28 cellular contexts compared by ENCODE assay signal in the genomic region with DNA sequence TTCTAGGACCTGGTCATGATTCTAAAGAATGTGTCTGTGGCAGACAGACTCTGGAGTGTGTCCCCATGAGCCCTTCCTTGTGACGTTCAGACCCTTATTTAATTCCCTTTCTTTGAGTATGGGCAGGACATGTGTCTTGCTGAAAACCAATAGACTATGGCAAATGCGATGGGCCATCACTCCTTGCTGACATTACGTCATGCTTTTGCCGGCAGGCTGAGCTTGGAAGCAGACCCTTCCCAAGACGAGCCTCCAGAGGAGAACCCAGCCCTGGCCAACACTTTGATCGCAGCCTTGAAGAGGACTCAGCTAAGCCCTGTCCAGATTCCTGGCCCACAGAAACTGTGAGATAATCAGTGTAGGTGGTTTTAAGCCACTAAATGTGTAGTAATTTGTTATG. TPM values are rescaled to one million over a fixed set of nuclear protein-coding genes. Genes with fewer than 3 reads are reported as not detected.
"Had no signal": no experiment of that assay in that cellular context is flagged by ENCODE, and none has a peak within 500 bp of the region (broad histone marks: within the 10 kb centered on the region; RNA-seq: fewer than 3 reads in every experiment).

No MANE protein-coding gene starts in this region.

- H3K27me3 Mint-ChIP-seq: naive thymus-derived CD4-positive, alpha-beta T cell; stimulated activated memory B cell treated with anti-CD40 and anti-IgM and Interleukin-4, amounts not matched to agents 10 μg/mL and 1 μg/mL and 100 μg/mL, for 72 hours; stimulated activated naive CD8-positive, alpha-beta T cell treated with anti-CD3 and anti-CD28 coated beads, Interleukin-15, Interleukin-2, amounts not matched to agents 100 ng/mL and 50 ng/mL, for 24 hours had no signal

- H3K9me3 ChIP-seq: neutrophil, pancreas, psoas muscle, spleen, stomach, thoracic aorta, thyroid gland, tibial nerve, upper lobe of left lung had no signal

- H3K4me2 ChIP-seq: smooth muscle cell had no signal

- ATAC-seq: naive thymus-derived CD4-positive, alpha-beta T cell; natural killer cell; pancreas; psoas muscle; right cardiac atrium; sciatic nerve; stimulated activated memory B cell treated with anti-CD40 and anti-IgM and Interleukin-4, amounts not matched to agents 10 μg/mL and 1 μg/mL and 100 μg/mL, for 72 hours had no signal

- H3K36me3 Mint-ChIP-seq: naive thymus-derived CD4-positive, alpha-beta T cell; natural killer cell; stimulated activated memory B cell treated with anti-CD40 and anti-IgM and Interleukin-4, amounts not matched to agents 10 μg/mL and 1 μg/mL and 100 μg/mL, for 72 hours had no signal

- H3K27ac ChIP-seq: neutrophil, psoas muscle, skin epidermis, spleen, stomach, thyroid gland, tibial nerve, upper lobe of left lung had no signal

- H3K36me3 ChIP-seq: neutrophil, pancreas, spleen, stomach, thoracic aorta, thyroid gland, tibial nerve, upper lobe of left lung had no signal

- H3K4me3 Mint-ChIP-seq: naive thymus-derived CD4-positive, alpha-beta T cell; natural killer cell; nephron; neural crest cell; stimulated activated memory B cell treated with anti-CD40 and anti-IgM and Interleukin-4, amounts not matched to agents 10 μg/mL and 1 μg/mL and 100 μg/mL, for 72 hours; stimulated activated naive CD8-positive, alpha-beta T cell treated with anti-CD3 and anti-CD28 coated beads, Interleukin-15, Interleukin-2, amounts not matched to agents 100 ng/mL and 50 ng/mL, for 24 hours had no signal

- H3K27me3 ChIP-seq: neutrophil, pancreas, spleen, stomach, thyroid gland, tibial nerve, upper lobe of left lung had no signal

- H3K27ac Mint-ChIP-seq: naive thymus-derived CD4-positive, alpha-beta T cell; natural killer cell; nephron; stimulated activated memory B cell treated with anti-CD40 and anti-IgM and Interleukin-4, amounts not matched to agents 10 μg/mL and 1 μg/mL and 100 μg/mL, for 72 hours; stimulated activated naive CD8-positive, alpha-beta T cell treated with anti-CD3 and anti-CD28 coated beads, Interleukin-15, Interleukin-2, amounts not matched to agents 100 ng/mL and 50 ng/mL, for 24 hours had no signal

- H3K4me1 ChIP-seq: thyroid gland had no signal

- FAIRE-seq: pancreas, urothelium cell line had no signal

- DNase-seq: naive thymus-derived CD4-positive, alpha-beta T cell; natural killer cell; nucleus accumbens; pancreas; psoas muscle; right cardiac atrium; spleen; stimulated activated CD4-positive, alpha-beta T cell treated with anti-CD3 and anti-CD28 coated beads, Interleukin-12 subunit alpha, Interleukin-12 subunit beta, amount 100 ng/mL, for 4 hours; stimulated activated CD4-positive, alpha-beta T cell treated with anti-CD3 and anti-CD28 coated beads, Interleukin-1b, Interleukin-23, amount 100 ng/mL, for 48 hours; stimulated activated CD4-positive, alpha-beta T cell treated with anti-CD3 and anti-CD28 coated beads, Interleukin-4, amount 100 ng/mL, for 1 hour; stimulated activated CD4-positive, alpha-beta T cell treated with anti-CD3 and anti-CD28 coated beads, Interleukin-4, amount 100 ng/mL, for 4 hours; stimulated activated CD8-positive, alpha-beta memory T cell treated with anti-CD3 and anti-CD28 coated beads, Interleukin-4, amount 100 ng/mL, for 48 hours; stimulated activated naive CD4-positive, alpha-beta T cell treated with Interleukin-2 at 50 U/mL for 16 hours; stomach; thyroid gland; trophoblast cell; upper lobe of left lung had no signal

- H3K9me3 Mint-ChIP-seq: naive thymus-derived CD4-positive, alpha-beta T cell; natural killer cell; nephron; stimulated activated memory B cell treated with anti-CD40 and anti-IgM and Interleukin-4, amounts not matched to agents 10 μg/mL and 1 μg/mL and 100 μg/mL, for 72 hours; stimulated activated naive CD8-positive, alpha-beta T cell treated with anti-CD3 and anti-CD28 coated beads, Interleukin-15, Interleukin-2, amounts not matched to agents 100 ng/mL and 50 ng/mL, for 24 hours had no signal

- H3K4me3 ChIP-seq: pancreas, psoas muscle, skin epidermis, smooth muscle cell, spleen, stomach, thoracic aorta, thyroid gland, tibial nerve, upper lobe of left lung had no signal

- H3K4me1 Mint-ChIP-seq: nephron; stimulated activated memory B cell treated with anti-CD40 and anti-IgM and Interleukin-4, amounts not matched to agents 10 μg/mL and 1 μg/mL and 100 μg/mL, for 72 hours had no signal

RNA-seq across cellular contexts. Expression of a gene that starts 18.4 kb away (rescaled TPM):
- total RNA-seq: neural crest cell had no signal
- polyA plus RNA-seq: smooth muscle cell had no signal
